Comparison of ENCODE assay signal across 1 cellular context in genomic region chr18:56565596-56566355, GRCh38.
TF ChIP-seq lines count a peak whose summit lies in the region.

No MANE protein-coding gene starts in this region.

TF ChIP-seq in HepG2, 621 proteins besides CTCF, POLR2A, EP300 and RAD21 (continued from another document and continues in another):
- TF ChIP-seq ZNF609 (CRISPR knock-in tag; IDR thresholded peaks at IDR 0.05; ENCODE audit: borderline replicate concordance) (0 out of 2 replicates have a peak, but pooled peaks have one; percentile 15), ZNF672 (CRISPR knock-in tag; IDR thresholded peaks at IDR 0.05) (no peak), TSC22D2 (CRISPR knock-in tag; IDR thresholded peaks at IDR 0.05; ENCODE audit: borderline replicate concordance) (no peak), ARID3A (IDR thresholded peaks at IDR 0.05; ENCODE audit: low read depth, low read length) (peak; percentile 72), ZBTB21 (CRISPR knock-in tag; IDR thresholded peaks at IDR 0.05) (no peak), SKIL (CRISPR knock-in tag; IDR thresholded peaks at IDR 0.05; ENCODE audit: borderline replicate concordance) (no peak), HOMEZ (CRISPR knock-in tag; IDR thresholded peaks at IDR 0.05; ENCODE audit: low read depth) (no peak), SRSF9 (IDR thresholded peaks at IDR 0.05; ENCODE audit: borderline replicate concordance, insufficient read depth, low read depth, low read length, poor library complexity, severe bottlenecking) (no peak), FOXA3 (CRISPR knock-in tag; IDR thresholded peaks at IDR 0.05) (peak; percentile 57; the same call in 1 of the 2 replicates), ZNF691 (CRISPR knock-in tag; IDR thresholded peaks at IDR 0.05; ENCODE audit: borderline replicate concordance, low read depth) (no peak), RBFOX2 (IDR thresholded peaks at IDR 0.05; ENCODE audit: low read depth, low read length) (no peak), IKZF5 (CRISPR knock-in tag; IDR thresholded peaks at IDR 0.05) (no peak), ZNF335 (CRISPR knock-in tag; IDR thresholded peaks at IDR 0.05) (no peak), NFKB2 (CRISPR knock-in tag; IDR thresholded peaks at IDR 0.05; ENCODE audit: borderline replicate concordance) (no peak), ZNF704 (CRISPR knock-in tag; IDR thresholded peaks at IDR 0.05; ENCODE audit: borderline replicate concordance) (no peak), ZBTB14 (CRISPR knock-in tag; IDR thresholded peaks at IDR 0.05) (no peak), CCAR2 (optimal IDR thresholded peaks at IDR 0.05; ENCODE audit: low read depth, low read length) (no peak), ETV5 (CRISPR knock-in tag; IDR thresholded peaks at IDR 0.05; ENCODE audit: borderline replicate concordance) (no peak; the same call in 1 of the 2 replicates), ZNF574 (CRISPR knock-in tag; IDR thresholded peaks at IDR 0.05) (no peak), KIAA2018 (CRISPR knock-in tag; IDR thresholded peaks at IDR 0.05; ENCODE audit: borderline replicate concordance) (no peak)
